20 cellular contexts compared by ENCODE assay signal in the genomic region with DNA sequence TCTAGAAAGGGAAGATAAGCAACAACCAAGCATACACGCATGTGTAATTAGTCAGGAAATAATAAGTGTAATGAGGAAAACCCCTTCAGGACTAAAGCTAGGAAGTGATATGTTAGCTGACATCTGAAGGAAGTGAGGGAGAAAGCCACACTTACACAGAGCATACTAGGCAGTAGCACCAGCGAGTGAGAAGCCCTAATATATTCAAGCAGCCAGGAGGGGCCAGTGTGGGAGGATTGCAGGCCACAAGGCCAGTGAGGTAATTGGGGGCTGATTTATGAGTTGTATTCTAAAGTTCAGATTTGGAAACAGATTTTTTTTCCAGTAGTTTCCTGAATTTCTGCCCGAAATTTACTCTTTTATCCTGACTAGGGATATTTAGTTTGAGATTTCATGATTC.
DNase-seq lines count a peak whose midpoint lies in the region; ATAC-seq, FAIRE-seq and TF ChIP-seq lines count a peak whose summit lies in the region.
"Had no signal": no experiment of that assay in that cellular context is flagged by ENCODE, and none has a peak within 500 bp of the region (broad histone marks: within the 10 kb centered on the region; RNA-seq: fewer than 3 reads in every experiment).

No MANE protein-coding gene starts in this region.

- H3K9me3 Mint-ChIP-seq in GM23338 (no peaks in the 10 kb centered on the region; the same call in 2 of the 3 replicates), natural killer cell (peaks cover 2% of the 10 kb centered on the region in 2 donors)
- H3K9me3 Mint-ChIP-seq: stimulated activated naive B cell treated with anti-CD40 and anti-IgM and Interleukin-4, amounts not matched to agents 10 μg/mL and 1 μg/mL and 100 μg/mL, for 72 hours had no signal

- 0 out of 4 replicates have a peak, but pooled peaks cover 0 to 3% of the 10 kb centered on the region in 2 experiments for H3K9me3 ChIP-seq in H1 (ENCODE audit: insufficient read depth in 2 of 2, low read depth in 1 of 2, low read length in 1 of 2)
- H3K9me3 ChIP-seq: Caco-2 had no signal

- H3K56ac ChIP-seq in H1 (replicated peaks; ENCODE audit: insufficient read length, low read depth, low read length): no peak overlapping the region

- no peak overlapping the region for H4K91ac ChIP-seq in H1 (replicated peaks; ENCODE audit: insufficient read length, low read length)

- no peak overlapping the region for H2BK20ac ChIP-seq in H1 (ENCODE audit: low read length)

- H2BK120ac ChIP-seq in H1 (replicated peaks; ENCODE audit: low read depth, low read length): no peak overlapping the region

- H3K23ac ChIP-seq in H1 (ENCODE audit: insufficient read length): no peak overlapping the region

- no peak overlapping the region for H2BK5ac ChIP-seq in H1 (ENCODE audit: low read depth, low read length)

- no peak overlapping the region for H2AK5ac ChIP-seq in H1 (ENCODE audit: low read depth, low read length)

- H4K20me1 ChIP-seq in GM23338 (replicated peaks; ENCODE audit: insufficient read depth) (no peaks in the 10 kb centered on the region), H1 (replicated peaks in 1 of 2; ENCODE audit: control insufficient read depth in 1 of 2, insufficient read depth in 2 of 2, low read length in 2 of 2) (no peaks in the 10 kb centered on the region)

- H3K79me1 ChIP-seq in H1 (ENCODE audit: low read depth, low read length): no peaks in the 10 kb centered on the region

- H2AFZ ChIP-seq in GM23338 (no peak overlapping the region; the same call in 1 of the 2 replicates), H1 (ENCODE audit: low read length) (no peak overlapping the region)

- TF ChIP-seq POLR2A in H1 (IDR thresholded peaks at IDR 0.05; ENCODE audit: control extremely low read depth in 1 of 2, low read depth in 2 of 2, low read length in 2 of 2): no peak

- TF ChIP-seq EP300 in H1 (IDR thresholded peaks at IDR 0.05; ENCODE audit: borderline replicate concordance in 1 of 2, low read depth in 2 of 2, low read length in 2 of 2): no peak

- WGBS in H1 (ENCODE audit: extremely low coverage in 1 of 2, insufficient coverage in 1 of 2, insufficient read length in 1 of 2, insufficient replicate concordance in 2 of 2, low coverage in 1 of 2, low lambda C conversion rate in 2 of 2, missing lambda C conversion rate in 1 of 2), 2 experiments: 89% methylated on average over 3 of the region's 3 CpGs; no CpG with 5 or more reads in 1 of the 2 experiments

- intact Hi-C loops in natural killer cell (cut with micrococcal nuclease): no loop called here

- H3F3A ChIP-seq in GM23338 (replicated peaks; ENCODE audit: low read depth): no peaks in the 10 kb centered on the region

- H3K4ac ChIP-seq in H1 (replicated peaks; ENCODE audit: insufficient read length, low read depth, low read length): no peak overlapping the region

- TF ChIP-seq RAD21 in H1 (IDR thresholded peaks at IDR 0.05 in 1 of 2, conservative IDR thresholded peaks at IDR 0.05 in 1 of 2; ENCODE audit: low read depth in 2 of 2, low read length in 2 of 2): no peak

- POLR2A ChIA-PET in H1 (lab: Charles Lee; ENCODE audit: partially characterized antibody): no interaction called here

- no peak overlapping the region for H3K18ac ChIP-seq in H1 (ENCODE audit: extremely low read depth, low read length)

- H4K8ac ChIP-seq in H1 (ENCODE audit: extremely low read depth, insufficient read depth, low read length): no peak overlapping the region

- no peak overlapping the region for H3K14ac ChIP-seq in H1 (ENCODE audit: insufficient read length)

- TF ChIP-seq CTCF in AG10803 (conservative IDR thresholded peaks at IDR 0.05; ENCODE audit: low read length): peak; percentile 23
- TF ChIP-seq CTCF in GM23338 (conservative IDR thresholded peaks at IDR 0.05; ENCODE audit: low read depth in 2 of 2): no peak
- no peak for TF ChIP-seq CTCF in H1 (IDR thresholded peaks at IDR 0.05; ENCODE audit: control extremely low read depth in 1 of 3, insufficient read depth in 1 of 3, low read depth in 1 of 3, low read length in 3 of 3)
- TF ChIP-seq CTCF in natural killer cell (IDR thresholded peaks at IDR 0.05): no peak

- H3K4me2 ChIP-seq in GM23338: no peak overlapping the region
- no peak overlapping the region for H3K4me2 ChIP-seq in H1 (ENCODE audit: insufficient read depth in 1 of 2, low read depth in 2 of 2, low read length in 2 of 2)

- H3K4me1 Mint-ChIP-seq in GM23338 (peaks cover 8% of the 10 kb centered on the region; the same call in 2 of the 3 replicates), natural killer cell (peaks cover 20 to 22% of the 10 kb centered on the region in 2 donors)
- H3K4me1 Mint-ChIP-seq: stimulated activated naive B cell treated with anti-CD40 and anti-IgM and Interleukin-4, amounts not matched to agents 10 μg/mL and 1 μg/mL and 100 μg/mL, for 72 hours had no signal

- peak; percentile 51 for DNase-seq in AG10803 (ENCODE audit: low read depth)
- DNase-seq in GM23338 (ENCODE audit: low spot score): no peak
- DNase-seq in H1 (ENCODE audit: low read depth in 1 of 2, low spot score in 2 of 2): no peak
- DNase-seq in natural killer cell: no peak
- no peak for DNase-seq in HK-2 (ENCODE audit: unreplicated experiment)
- no peak for DNase-seq in C1 segment of cervical spinal cord (lab: John Stamatoyannopoulos, UW)
- DNase-seq: activated CD4-positive, CD25-positive, alpha-beta regulatory T cell; activated gamma-delta T cell treated with Interleukin-2 at 50 U/mL for 16 hours; Caco-2; effector memory CD4-positive, alpha-beta T cell; mesendoderm; NCI-H2107; NCI-H69; stimulated activated naive B cell treated with anti-CD40 and anti-IgM and Interleukin-4, amounts not matched to agents 10 μg/mL and 1 μg/mL and 100 μg/mL, for 72 hours had no signal

- no peak overlapping the region for H3K4me3 Mint-ChIP-seq in GM23338
- peak overlapping the region; percentile 25 for H3K4me3 Mint-ChIP-seq in natural killer cell
- H3K4me3 Mint-ChIP-seq: stimulated activated naive B cell treated with anti-CD40 and anti-IgM and Interleukin-4, amounts not matched to agents 10 μg/mL and 1 μg/mL and 100 μg/mL, for 72 hours had no signal

- H3K36me3 Mint-ChIP-seq in GM23338 (ENCODE audit: low read depth): no peaks in the 10 kb centered on the region; the same call in 2 of the 3 replicates
- no peaks in the 10 kb centered on the region for H3K36me3 Mint-ChIP-seq in natural killer cell
- H3K36me3 Mint-ChIP-seq: stimulated activated naive B cell treated with anti-CD40 and anti-IgM and Interleukin-4, amounts not matched to agents 10 μg/mL and 1 μg/mL and 100 μg/mL, for 72 hours had no signal

- H3K27ac Mint-ChIP-seq in GM23338 (no peak overlapping the region), natural killer cell (peak overlapping the region in 1 of 2 donors; percentile 80)
- H3K27ac Mint-ChIP-seq: stimulated activated naive B cell treated with anti-CD40 and anti-IgM and Interleukin-4, amounts not matched to agents 10 μg/mL and 1 μg/mL and 100 μg/mL, for 72 hours had no signal

- H3K27me3 ChIP-seq in GM23338 (ENCODE audit: insufficient read depth): no peaks in the 10 kb centered on the region
- no peaks in the 10 kb centered on the region for H3K27me3 ChIP-seq in H1 (replicated peaks in 1 of 4; ENCODE audit: control insufficient read depth in 3 of 4, extremely low read depth in 1 of 4, insufficient read depth in 3 of 4, low read length in 3 of 4)

- no peak overlapping the region for H2BK12ac ChIP-seq in H1 (ENCODE audit: low read depth, low read length)

- peak; percentile 24 for FAIRE-seq in H1 (lab: Jason Lieb, UNC)
- FAIRE-seq: bronchial epithelial cell, frontal cortex had no signal

- no peak overlapping the region for H3K27ac ChIP-seq in GM23338 (ENCODE audit: low read depth)
- H3K27ac ChIP-seq in H1 (ENCODE audit: low read depth, low read length): no peak overlapping the region

- H3K27me3 Mint-ChIP-seq in GM23338 (ENCODE audit: insufficient read depth, low read depth, poor library complexity) (no peaks in the 10 kb centered on the region), natural killer cell (ENCODE audit: low read depth in 2 of 2) (no peaks in the 10 kb centered on the region)
- H3K27me3 Mint-ChIP-seq: stimulated activated naive B cell treated with anti-CD40 and anti-IgM and Interleukin-4, amounts not matched to agents 10 μg/mL and 1 μg/mL and 100 μg/mL, for 72 hours had no signal

- CTCF ChIA-PET in H1 (lab: Charles Lee; ENCODE audit: partially characterized antibody): no interaction called here

- H2BK15ac ChIP-seq in H1 (ENCODE audit: low read length): no peak overlapping the region

- no peaks in the 10 kb centered on the region for H3K23me2 ChIP-seq in H1 (ENCODE audit: low read depth, low read length)

- H3K9ac ChIP-seq in H1 (replicated peaks in 1 of 4; ENCODE audit: extremely low read depth in 1 of 4, low read depth in 3 of 4, low read length in 3 of 4): no peak overlapping the region

- ATAC-seq in GM23338 (peak; percentile 43; the same call in 1 of the 3 replicates), natural killer cell (peak; percentile 84 to 87 (median 87)), HG02938 (IDR thresholded peaks at IDR 0.05; ENCODE audit: unreplicated experiment) (no peak), GM21381 (IDR thresholded peaks at IDR 0.05; ENCODE audit: unreplicated experiment) (no peak)
- ATAC-seq: Panc1; stimulated activated naive B cell treated with anti-CD40 and anti-IgM and Interleukin-4, amounts not matched to agents 10 μg/mL and 1 μg/mL and 100 μg/mL, for 72 hours had no signal

- H4K5ac ChIP-seq in H1 (ENCODE audit: insufficient read length, low read depth, low read length): no peak overlapping the region

- no peak overlapping the region for H3K4me3 ChIP-seq in AG10803 (ENCODE audit: low read length)
- H3K4me3 ChIP-seq in GM23338: no peak overlapping the region
- H3K4me3 ChIP-seq in H1 (ENCODE audit: extremely low read depth in 1 of 4, insufficient read depth in 2 of 4, low read depth in 3 of 4, low read length in 4 of 4): no peak overlapping the region
- H3K4me3 ChIP-seq: skin epidermis had no signal

- H3K36me3 ChIP-seq in GM23338 (ENCODE audit: insufficient read depth) (no peaks in the 10 kb centered on the region), H1 (ENCODE audit: control insufficient read depth in 2 of 4, insufficient read depth in 4 of 4, low read length in 3 of 4) (no peaks in the 10 kb centered on the region)

- H3K9me2 ChIP-seq in GM23338 (ENCODE audit: insufficient read depth): no peaks in the 10 kb centered on the region

- H3K79me2 ChIP-seq in GM23338 (replicated peaks; ENCODE audit: insufficient read depth) (no peaks in the 10 kb centered on the region), H1 (ENCODE audit: control insufficient read depth in 1 of 2, insufficient read depth in 2 of 2, low read length in 2 of 2) (no peaks in the 10 kb centered on the region)

- H3K4me1 ChIP-seq in GM23338 (ENCODE audit: insufficient read depth) (no peaks in the 10 kb centered on the region), H1 (replicated peaks in 1 of 4; ENCODE audit: control insufficient read depth in 3 of 4, insufficient read depth in 4 of 4, low read length in 3 of 4) (no peaks in the 10 kb centered on the region)
- H3K4me1 ChIP-seq: Caco-2 had no signal

TF ChIP-seq in H1, 55 proteins besides CTCF, POLR2A, EP300 and RAD21 (continues in another document):
- TF ChIP-seq CHD1 (IDR thresholded peaks at IDR 0.05; ENCODE audit: low read depth, low read length): no peak
- TF ChIP-seq JUN (IDR thresholded peaks at IDR 0.05; ENCODE audit: low read depth, low read length): no peak
- no peak for TF ChIP-seq GABPA (IDR thresholded peaks at IDR 0.05; ENCODE audit: borderline replicate concordance, insufficient read depth, low read length)
- TF ChIP-seq BACH1 (IDR thresholded peaks at IDR 0.05; ENCODE audit: low read length): no peak

Comparison
In these comparisons a context has a peak if more than half of its experiments do, and no peak if none do; other contexts are left out.
1. ATAC-seq: peak in GM23338 (single experiment) and natural killer cell (3 of 3); none in HG02938 (single experiment) and GM21381 (single experiment).